ENCODE assay signal across 8 cellular contexts in the genomic region with DNA sequence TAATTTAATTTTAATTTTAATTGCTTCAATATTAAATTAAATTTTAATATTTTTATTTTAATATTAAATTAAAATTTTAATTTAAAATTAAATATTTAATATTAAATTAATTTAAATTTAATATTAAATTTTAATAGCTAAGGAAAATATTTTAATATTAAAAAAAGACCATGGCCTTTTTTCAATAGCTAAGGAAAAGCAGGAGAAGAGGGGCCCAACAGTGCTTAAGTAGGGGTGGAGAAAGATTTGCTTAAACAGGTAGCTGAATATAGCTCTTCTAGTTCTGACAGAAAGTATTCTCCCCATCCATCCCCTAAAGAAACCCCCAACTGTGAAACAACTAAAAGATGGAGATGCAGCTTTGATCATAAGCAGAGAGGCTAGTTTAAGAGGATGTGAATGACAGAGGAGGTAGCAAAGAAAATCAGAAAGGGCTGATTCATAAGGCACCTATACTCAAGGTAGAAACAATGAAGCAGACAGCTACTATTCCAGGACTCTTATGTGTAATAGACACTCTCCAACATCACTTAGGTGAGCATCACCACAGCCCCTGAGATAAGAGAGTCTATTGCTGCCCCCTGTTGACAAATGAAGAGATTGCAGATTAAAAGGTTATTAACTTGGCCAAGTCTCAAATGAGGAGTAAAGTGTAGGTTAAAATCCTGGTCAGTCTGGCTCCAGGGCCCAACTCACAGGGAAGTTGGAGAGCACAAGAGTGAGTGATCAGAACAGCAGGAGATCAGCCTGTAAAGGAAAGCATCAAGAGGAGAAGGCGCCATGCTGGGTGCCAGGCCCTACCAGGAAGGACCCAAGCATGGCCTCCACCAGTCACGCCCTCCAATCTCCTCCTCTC. TPM values are rescaled to one million over a fixed set of nuclear protein-coding genes. Genes with fewer than 3 reads are reported as not detected.
DNase-seq lines count a peak whose midpoint lies in the region; ATAC-seq lines count a peak whose summit lies in the region.

No MANE protein-coding gene starts in this region.

- no peaks in the 10 kb centered on the region for H3K9me3 ChIP-seq in MG63

- ATAC-seq in GM18868 (IDR thresholded peaks at IDR 0.05; ENCODE audit: unreplicated experiment) (peak; percentile 58), GM18519 (IDR thresholded peaks at IDR 0.05; ENCODE audit: low FRiP score, unreplicated experiment) (no peak)

- H3K36me3 ChIP-seq in MG63, result no peaks in the 10 kb centered on the region; the same call in none of the 2 replicates

- no peak overlapping the region for H3K4me3 ChIP-seq in MG63

- peak; percentile 82 for DNase-seq in CD1c-positive myeloid dendritic cell (ENCODE audit: extremely low spot score)
- DNase-seq in NCI-H1436 treated with DMSO at 0.1 percent for 48 hours (lab: John Stamatoyannopoulos, UW), result peak; percentile 49
- peak; percentile 7 for DNase-seq in SKM-1 (lab: John Stamatoyannopoulos, UW; ENCODE audit: unreplicated experiment)
- peak; percentile 53 for DNase-seq in effector CD4-positive, alpha-beta T cell
- DNase-seq in middle frontal gyrus (ENCODE audit: extremely low spot score, low spot score), result peak; percentile 56
- DNase-seq in MG63, result no peak

- H3K27me3 ChIP-seq in MG63, result no peaks in the 10 kb centered on the region

RNA-seq across cellular contexts. Expression of a gene that starts 7.8 kb away (rescaled TPM):
- total RNA-seq in MG63 (2014; rRNA removed; shearing (Covaris generic); ENCODE audit: low replicate concordance), result 45.2 and 62.3 TPM in 2 replicates

RNA-seq across cellular contexts. Expression of a gene that starts 8.8 kb away (rescaled TPM):
- not detected in 2 replicates for total RNA-seq in MG63 (2014; rRNA removed; shearing (Covaris generic); ENCODE audit: low replicate concordance)

RNA-seq across cellular contexts. Expression of a gene that starts 18.2 kb away (rescaled TPM):
- total RNA-seq in MG63 (2014; rRNA removed; shearing (Covaris generic); ENCODE audit: low replicate concordance), result 0.36 TPM in 1 of 2 replicates, not detected in the other

RNA-seq across cellular contexts. Expression of a gene that starts 31.2 kb away (rescaled TPM):
- 0.96 and 1.1 TPM in 2 replicates for total RNA-seq in MG63 (2014; rRNA removed; shearing (Covaris generic); ENCODE audit: low replicate concordance)

RNA-seq across cellular contexts. Expression of a gene that starts 39.3 kb away (rescaled TPM):
- total RNA-seq in MG63 (2014; rRNA removed; shearing (Covaris generic); ENCODE audit: low replicate concordance), result not detected in 2 replicates
